15 cellular contexts compared by ENCODE assay signal in genomic region chr9:114680266-114681011, GRCh38. TPM values are rescaled to one million over a fixed set of nuclear protein-coding genes. Genes with fewer than 3 reads are reported as not detected.
"Had no signal": no experiment of that assay in that cellular context is flagged by ENCODE, and none has a peak within 500 bp of the region (broad histone marks: within the 10 kb centered on the region; RNA-seq: fewer than 3 reads in every experiment).

No MANE protein-coding gene starts in this region.

- H3K27ac ChIP-seq: cardiac muscle cell, prostate gland, spleen had no signal

- H3K9me3 ChIP-seq: prostate gland, spleen had no signal

- H3K4me3 ChIP-seq: cardiac muscle cell, prostate gland, spleen had no signal

- ATAC-seq: activated CD4-positive, CD25-positive, alpha-beta regulatory T cell treated with anti-CD3 and anti-CD28 coated beads, Interleukin-2, amount 50 U/mL, for 24 hours; natural killer cell treated with Interleukin-12 subunit alpha and Interleukin-12 subunit beta and Interleukin-15 and Interleukin-18, amount 100 ng/mL, for 72 hours; sciatic nerve had no signal

- H3K36me3 ChIP-seq: cardiac muscle cell, prostate gland, spleen had no signal

- H3K9me3 Mint-ChIP-seq: natural killer cell treated with Interleukin-12 subunit alpha and Interleukin-12 subunit beta and Interleukin-15 and Interleukin-18, amount 100 ng/mL, for 72 hours had no signal

- DNase-seq: activated gamma-delta T cell; effector CD4-positive, alpha-beta T cell; mammary epithelial cell; spleen; stimulated activated CD4-positive, alpha-beta T cell treated with anti-CD3 and anti-CD28 coated beads, Interleukin-2, amount 100 ng/mL, for 24 hours; stimulated activated naive CD4-positive, alpha-beta T cell; T-helper 2 cell had no signal

- H3K4me1 ChIP-seq: prostate gland had no signal

RNA-seq across cellular contexts. Expression of gene TEX48, which starts 1.6 kb away (rescaled TPM):
- total RNA-seq: cardiac muscle cell; mammary epithelial cell; natural killer cell treated with Interleukin-12 subunit alpha and Interleukin-12 subunit beta and Interleukin-15 and Interleukin-18, amount 100 ng/mL, for 72 hours; omental fat pad; prostate gland; sciatic nerve; spleen; temporal lobe; ureter had no signal
- polyA plus RNA-seq: cardiac muscle cell, mammary epithelial cell, spleen had no signal

RNA-seq across cellular contexts. Expression of gene TEX53, which starts 22.8 kb away (rescaled TPM):
- total RNA-seq: cardiac muscle cell; mammary epithelial cell; natural killer cell treated with Interleukin-12 subunit alpha and Interleukin-12 subunit beta and Interleukin-15 and Interleukin-18, amount 100 ng/mL, for 72 hours; omental fat pad; prostate gland; sciatic nerve; spleen; temporal lobe; ureter had no signal
- polyA plus RNA-seq: cardiac muscle cell, mammary epithelial cell, spleen had no signal
